17 cellular contexts compared by ENCODE assay signal in the genomic region with DNA sequence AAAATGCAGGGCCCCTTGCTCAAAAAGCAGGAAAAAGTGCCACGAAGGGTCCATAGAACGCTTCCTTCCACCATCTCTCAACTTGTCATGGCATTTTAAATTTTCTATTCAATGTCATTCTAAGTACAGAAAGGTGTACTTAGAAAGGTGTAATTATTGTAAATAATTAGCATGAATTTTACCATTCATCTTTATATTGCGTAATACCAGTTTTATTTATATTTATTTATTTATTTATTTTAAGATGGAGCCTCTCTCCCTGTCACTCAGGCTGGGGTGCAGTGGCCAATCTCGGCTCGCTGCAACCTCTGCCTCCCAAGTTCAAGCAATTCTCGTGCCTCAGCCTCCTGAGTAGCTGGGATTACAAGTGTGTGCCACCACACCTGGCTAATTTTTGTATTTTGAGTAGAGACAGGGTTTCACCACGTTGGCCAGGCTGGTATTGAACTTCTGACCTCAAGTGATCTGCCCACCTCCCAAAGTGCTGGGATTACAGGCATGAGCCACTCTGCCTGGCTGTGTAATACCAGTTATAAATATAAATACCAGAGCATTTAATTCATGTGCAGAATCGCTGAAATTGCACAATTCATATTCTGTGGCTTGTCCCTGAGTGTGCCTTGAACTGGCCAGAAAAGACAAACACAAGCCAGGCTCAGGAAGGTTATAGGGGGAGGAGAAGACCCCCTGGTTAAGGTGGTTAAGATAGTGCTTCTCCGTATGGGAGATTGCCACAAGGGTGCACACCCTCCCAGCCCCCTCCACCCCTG. TPM values are rescaled to one million over a fixed set of nuclear protein-coding genes. Genes with fewer than 3 reads are reported as not detected.
DNase-seq lines count a peak whose midpoint lies in the region; TF ChIP-seq lines count a peak whose summit lies in the region.
"Had no signal": no experiment of that assay in that cellular context is flagged by ENCODE, and none has a peak within 500 bp of the region (broad histone marks: within the 10 kb centered on the region; RNA-seq: fewer than 3 reads in every experiment).

No MANE protein-coding gene starts in this region.

- TF ChIP-seq EP300 in stomach (IDR thresholded peaks at IDR 0.05) = no peak

- 0 out of 2 replicates have a peak, but pooled peaks cover 5% of the 10 kb centered on the region for H3F3A ChIP-seq in GM23248 (ENCODE audit: insufficient read depth)

- no peaks in the 10 kb centered on the region for H3K9me2 ChIP-seq in GM23248 (ENCODE audit: insufficient read depth)

- no peak overlapping the region for H3K56ac ChIP-seq in mesendoderm (ENCODE audit: low read length)

- no peaks in the 10 kb centered on the region for H3K79me1 ChIP-seq in mesendoderm (ENCODE audit: low read length)

- H3K27ac ChIP-seq in GM23248 (peak overlapping the region; percentile 45; the same call in 1 of the 2 replicates), ascending aorta (peak overlapping the region; percentile 82 to 87), stomach (peak overlapping the region; percentile 35 to 89 (median 79)), mesendoderm (ENCODE audit: low read depth, low read length) (no peak overlapping the region)
- H3K27ac ChIP-seq: foreskin keratinocyte, HL-60, SJCRH30 had no signal

- no peak overlapping the region for H3K18ac ChIP-seq in mesendoderm (ENCODE audit: low read length)

- no peaks in the 10 kb centered on the region for H4K20me1 ChIP-seq in GM23248 (ENCODE audit: insufficient read depth)

- no peak overlapping the region for H2BK120ac ChIP-seq in mesendoderm (ENCODE audit: low read depth, low read length)

- H2AFZ ChIP-seq in GM23248 = no peak overlapping the region

- H2BK15ac ChIP-seq in mesendoderm (replicated peaks; ENCODE audit: low read depth) = no peak overlapping the region

- no peak overlapping the region for H2BK5ac ChIP-seq in mesendoderm (ENCODE audit: low read length)

- no peak overlapping the region for H3K4ac ChIP-seq in mesendoderm (ENCODE audit: low read depth, low read length)

- H3K27me3 ChIP-seq in GM23248 (replicated peaks; ENCODE audit: insufficient read depth) (no peaks in the 10 kb centered on the region), ascending aorta (no peaks in the 10 kb centered on the region), stomach (no peaks in the 10 kb centered on the region), mesendoderm (ENCODE audit: insufficient read depth, low read length, poor library complexity) (no peaks in the 10 kb centered on the region)
- H3K27me3 ChIP-seq: foreskin keratinocyte, SJCRH30 had no signal

- H3K79me2 ChIP-seq in GM23248 (ENCODE audit: insufficient read depth) (no peaks in the 10 kb centered on the region), mesendoderm (ENCODE audit: control insufficient read depth, insufficient read depth, low read length) (no peaks in the 10 kb centered on the region)

- H2AK5ac ChIP-seq in mesendoderm (ENCODE audit: low read length) = no peak overlapping the region

- DNase-seq in GM23248 (peak; percentile 69), ascending aorta (ENCODE audit: low spot score in 2 of 2) (no peak), fibroblast of villous mesenchyme (ENCODE audit: low read depth) (peak; percentile 36), stomach (no peak), T-helper 9 cell (no peak), NCI-H146 treated with DMSO at 0.1 percent for 48 hours (lab: John Stamatoyannopoulos, UW; ENCODE audit: unreplicated experiment) (no peak), mesendoderm (no peak)
- DNase-seq: caudate nucleus; effector memory CD8-positive, alpha-beta T cell; foreskin keratinocyte; HCEC 1CT; KBM-7; NCI-H1105 treated with DMSO at 0.1 percent for 48 hours; NCI-H526 treated with DMSO at 0.1 percent for 48 hours; SJCRH30; stimulated activated naive CD4-positive, alpha-beta T cell treated with Interleukin-2 at 50 U/mL for 16 hours had no signal

- H3K9me3 ChIP-seq in GM23248 (ENCODE audit: low read depth) = no peaks in the 10 kb centered on the region
- H3K9me3 ChIP-seq in ascending aorta = no peaks in the 10 kb centered on the region
- H3K9me3 ChIP-seq in stomach = no peaks in the 10 kb centered on the region
- H3K9me3 ChIP-seq: SJCRH30 had no signal

- in situ Hi-C loops in GM23248 (cut with MboI) = no loop called here

- no peak overlapping the region for H3K4me3 ChIP-seq in GM23248
- no peak overlapping the region for H3K4me3 ChIP-seq in ascending aorta
- H3K4me3 ChIP-seq in fibroblast of villous mesenchyme (ENCODE audit: low read depth, low read length) = no peak overlapping the region
- H3K4me3 ChIP-seq in stomach = no peak overlapping the region
- H3K4me3 ChIP-seq in mesendoderm (ENCODE audit: low read length) = no peak overlapping the region
- H3K4me3 ChIP-seq: SJCRH30 had no signal

- H3K9ac ChIP-seq in GM23248 (no peak overlapping the region), mesendoderm (ENCODE audit: low read length) (no peak overlapping the region)

- H3K4me1 ChIP-seq in GM23248 (ENCODE audit: insufficient read depth) = peaks cover 27% of the 10 kb centered on the region
- H3K4me1 ChIP-seq in ascending aorta = peaks cover 0 to 27% of the 10 kb centered on the region in 2 donors
- peaks cover 33 to 52% (median 41%) of the 10 kb centered on the region in 4 donors for H3K4me1 ChIP-seq in stomach
- H3K4me1 ChIP-seq in mesendoderm (ENCODE audit: control insufficient read depth, low read depth, low read length) = peaks cover 7% of the 10 kb centered on the region

- no peak overlapping the region for H4K8ac ChIP-seq in mesendoderm (ENCODE audit: low read depth, low read length)

- H3K36me3 ChIP-seq in GM23248 (ENCODE audit: low read depth) (no peaks in the 10 kb centered on the region), ascending aorta (no peaks in the 10 kb centered on the region), stomach (no peaks in the 10 kb centered on the region), mesendoderm (ENCODE audit: control insufficient read depth, insufficient read depth, low read length) (no peaks in the 10 kb centered on the region)
- H3K36me3 ChIP-seq: SJCRH30 had no signal

- TF ChIP-seq CTCF in ascending aorta (IDR thresholded peaks at IDR 0.05) (no peak), fibroblast of villous mesenchyme (IDR thresholded peaks at IDR 0.05; ENCODE audit: insufficient read depth, low read depth, low read length) (no peak), stomach (IDR thresholded peaks at IDR 0.05) (no peak)

- H3K4me2 ChIP-seq in GM23248 (ENCODE audit: unreplicated experiment) = no peak overlapping the region
- no peak overlapping the region for H3K4me2 ChIP-seq in mesendoderm (ENCODE audit: low read length)

- H3K23ac ChIP-seq in mesendoderm (ENCODE audit: low read length) = no peak overlapping the region

- H4K5ac ChIP-seq in mesendoderm (ENCODE audit: low read length) = no peak overlapping the region

- WGBS in GM23248 (ENCODE audit: low coverage in 1 of 2, low lambda C conversion rate in 2 of 2, missing lambda C conversion rate in 2 of 2), 2 experiments = 67 to 68% methylated on average over 9 of the region's 9 CpGs
- WGBS in stomach, 5 donors = 78 to 86% (median 82%) methylated on average over 8 to 9 of the region's 9 CpGs
- no CpG with 5 or more reads among the region's 9 CpGs for WGBS in mesendoderm (ENCODE audit: extremely low coverage, insufficient coverage, low lambda C conversion rate)

- no peak for TF ChIP-seq POLR2A in stomach (IDR thresholded peaks at IDR 0.05)

- intact Hi-C loops in ascending aorta (cut with DNase I) = no loop called here
- intact Hi-C loops in stomach (cut with DNase I; ENCODE audit: low total_unique reads) = no loop called here

RNA-seq across cellular contexts. Expression of gene IER5L, which starts 15.0 kb away (rescaled TPM):
- total RNA-seq in GM23248 (2014; rRNA removed; shearing (Covaris generic)) = 69.4 and 81.7 TPM in 2 replicates
- polyA plus RNA-seq in GM23248 (2016; fragmentation: Nextera tagmentation; extraction: Ambion mirVana) (4.0 and 4.3 TPM in 2 replicates), stomach (10 to 100 TPM in 2 of 3 donors, 1 to 10 TPM in 1; 7.2 to 25.1 (median 17.0) TPM)
- total RNA-seq in ascending aorta (86.1 TPM), fibroblast of villous mesenchyme (60.5 and 75.7 TPM in 2 replicates), stomach (10 to 100 TPM in 1 of 5 donors, 1 to 10 TPM in 4; 2.6 to 30.4 (median 4.5) TPM)
- polyA plus RNA-seq in mesendoderm (2013, experiment 1 of 2) = 0.93 TPM
- 0.76 TPM for polyA plus RNA-seq in mesendoderm (2013, experiment 2 of 2)

RNA-seq across cellular contexts. Expression of gene PTPA, which starts 51.9 kb away (rescaled TPM):
- 96.9 and 113 TPM in 2 replicates for total RNA-seq in GM23248 (2014; rRNA removed; shearing (Covaris generic))
- polyA plus RNA-seq in GM23248 (2016; fragmentation: Nextera tagmentation; extraction: Ambion mirVana) (59.9 and 60.8 TPM in 2 replicates), stomach (100 to 1,000 TPM in 1 of 3 donors, 10 to 100 TPM in 2; 69.2 to 111 (median 77.9) TPM)
- total RNA-seq in ascending aorta (61.6 TPM), fibroblast of villous mesenchyme (133 and 136 TPM in 2 replicates), stomach (100 to 1,000 TPM in 1 of 5 donors, 10 to 100 TPM in 4; 12.3 to 118 (median 48.8) TPM)
- 73.6 TPM for polyA plus RNA-seq in mesendoderm (2013, experiment 1 of 2)
- 72.5 TPM for polyA plus RNA-seq in mesendoderm (2013, experiment 2 of 2)

RNA-seq across cellular contexts. Expression of gene CRAT, which starts 52.5 kb away (rescaled TPM):
- 51.5 and 55.4 TPM in 2 replicates for total RNA-seq in GM23248 (2014; rRNA removed; shearing (Covaris generic))
- 61.4 and 66.0 TPM in 2 replicates for polyA plus RNA-seq in GM23248 (2016; fragmentation: Nextera tagmentation; extraction: Ambion mirVana)
- total RNA-seq in ascending aorta = 110 TPM
- 33.2 and 38.7 TPM in 2 replicates for total RNA-seq in fibroblast of villous mesenchyme
- 10 to 100 TPM; 13.0 to 92.2 (median 49.6) TPM for total RNA-seq in stomach
- polyA plus RNA-seq in stomach = 10 to 100 TPM; 25.8 to 28.5 (median 28.1) TPM
- polyA plus RNA-seq in mesendoderm (2013, experiment 1 of 2) = 1.8 TPM
- 1.5 TPM for polyA plus RNA-seq in mesendoderm (2013, experiment 2 of 2)

Comparison
In these comparisons a context has a peak if more than half of its experiments do, and no peak if none do; other contexts are left out.
1. DNase-seq: peak in GM23248 (single experiment) and fibroblast of villous mesenchyme (single experiment); none in ascending aorta (0 of 2), stomach (single experiment), T-helper 9 cell (single experiment), NCI-H146 treated with DMSO at 0.1 percent for 48 hours (single experiment) and mesendoderm (single experiment).